Comparison of ENCODE assay signal across 16 cellular contexts in the genomic region with DNA sequence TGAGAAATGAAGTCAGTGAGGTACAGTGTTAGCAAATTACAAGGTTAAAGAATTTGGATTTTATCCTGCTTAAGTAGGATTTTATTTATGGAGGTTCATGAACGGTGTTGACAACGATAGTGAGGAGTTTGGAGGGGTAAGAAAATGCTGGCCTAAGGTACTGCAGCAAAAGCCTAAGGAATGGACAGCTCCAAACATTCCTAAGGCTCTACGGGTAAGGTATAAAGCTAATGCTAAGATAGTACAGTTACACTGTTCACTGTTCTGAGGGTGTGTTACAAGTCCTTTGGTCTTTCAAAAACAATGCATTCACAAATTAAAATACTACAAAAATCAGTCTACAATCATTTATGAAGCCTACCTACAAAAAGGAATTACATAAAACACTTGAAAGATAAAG. TPM values are rescaled to one million over a fixed set of nuclear protein-coding genes. Genes with fewer than 3 reads are reported as not detected.
DNase-seq lines count a peak whose midpoint lies in the region; ATAC-seq lines count a peak whose summit lies in the region.
"Had no signal": no experiment of that assay in that cellular context is flagged by ENCODE, and none has a peak within 500 bp of the region (broad histone marks: within the 10 kb centered on the region; RNA-seq: fewer than 3 reads in every experiment).

No MANE protein-coding gene starts in this region.

- no peaks in the 10 kb centered on the region for H3K9me3 Mint-ChIP-seq in IgD-negative memory B cell
- no peaks in the 10 kb centered on the region for H3K9me3 Mint-ChIP-seq in activated CD8-positive, alpha-beta memory T cell treated with anti-CD3 and anti-CD28 coated beads, Interleukin-2, amount 10 ng/mL, durations not matched to agents 7 days and 5 days (ENCODE audit: low read depth)
- H3K9me3 Mint-ChIP-seq: activated naive CD4-positive, alpha-beta T cell treated with anti-CD3 and anti-CD28 coated beads, Interleukin-2, amount 50 U/mL, for 72 hours had no signal

- H3K36me3 Mint-ChIP-seq in IgD-negative memory B cell = peaks cover 18% of the 10 kb centered on the region
- peaks cover 32% of the 10 kb centered on the region for H3K36me3 Mint-ChIP-seq in activated CD8-positive, alpha-beta memory T cell treated with anti-CD3 and anti-CD28 coated beads, Interleukin-2, amount 10 ng/mL, durations not matched to agents 7 days and 5 days

- CTCF ChIA-PET in activated CD8-positive, alpha-beta memory T cell treated with anti-CD3 and anti-CD28 coated beads, Interleukin-2, amount 10 ng/mL, durations not matched to agents 7 days and 5 days (lab: Charles Lee) = interaction anchor here (1.3 kb wide), 1 partner anchor 80 kb away, joined by 3 read pairs; a partner anchor contains a TSS

- peak; percentile 30 for DNase-seq in amniotic epithelial cell (ENCODE audit: low read depth)
- peak; percentile 20 for DNase-seq in iris pigment epithelial cell (ENCODE audit: low read depth)
- no peak for DNase-seq in substantia nigra (lab: John Stamatoyannopoulos, UW)
- no peak for DNase-seq in activated CD8-positive, alpha-beta memory T cell treated with anti-CD3 and anti-CD28 coated beads, Interleukin-2, amount 10 ng/mL, durations not matched to agents 7 days and 5 days
- DNase-seq in DMS153 (lab: John Stamatoyannopoulos, UW) = no peak
- DNase-seq: activated CD4-positive, alpha-beta T cell treated with anti-CD3 and anti-CD28 coated beads for 36 hours; mesenchymal stem cell; NCI-H1930; NCI-H526 treated with DMSO at 0.1 percent for 48 hours; occipital lobe; stimulated activated CD4-positive, alpha-beta T cell treated with anti-CD3 and anti-CD28 coated beads, Interleukin-12 subunit alpha, Interleukin-12 subunit beta, amount 100 ng/mL, for 4 hours had no signal

- peak overlapping the region; percentile 96 for H3K27ac ChIP-seq in substantia nigra (ENCODE audit: low read depth, low read length, poor library complexity, severe bottlenecking)
- H3K27ac ChIP-seq: suprapubic skin had no signal

- H3K4me3 Mint-ChIP-seq in IgD-negative memory B cell = peak overlapping the region; percentile 41 to 90 (median 74)
- no peak overlapping the region for H3K4me3 Mint-ChIP-seq in activated CD8-positive, alpha-beta memory T cell treated with anti-CD3 and anti-CD28 coated beads, Interleukin-2, amount 10 ng/mL, durations not matched to agents 7 days and 5 days
- H3K4me3 Mint-ChIP-seq: activated CD4-positive, alpha-beta T cell treated with anti-CD3 and anti-CD28 coated beads for 36 hours had no signal

- peaks cover 58 to 75% (median 63%) of the 10 kb centered on the region in 3 donors for H3K4me1 Mint-ChIP-seq in IgD-negative memory B cell
- H3K4me1 Mint-ChIP-seq in activated CD8-positive, alpha-beta memory T cell treated with anti-CD3 and anti-CD28 coated beads, Interleukin-2, amount 10 ng/mL, durations not matched to agents 7 days and 5 days = peaks cover 32% of the 10 kb centered on the region

- H3K27me3 Mint-ChIP-seq in IgD-negative memory B cell = no peaks in the 10 kb centered on the region
- H3K27me3 Mint-ChIP-seq in activated CD8-positive, alpha-beta memory T cell treated with anti-CD3 and anti-CD28 coated beads, Interleukin-2, amount 10 ng/mL, durations not matched to agents 7 days and 5 days = no peaks in the 10 kb centered on the region
- H3K27me3 Mint-ChIP-seq: activated CD4-positive, alpha-beta T cell treated with anti-CD3 and anti-CD28 coated beads for 36 hours had no signal

- H3K27ac Mint-ChIP-seq in IgD-negative memory B cell = peak overlapping the region; percentile 0 to 85 (median 28)
- no peak overlapping the region for H3K27ac Mint-ChIP-seq in activated CD8-positive, alpha-beta memory T cell treated with anti-CD3 and anti-CD28 coated beads, Interleukin-2, amount 10 ng/mL, durations not matched to agents 7 days and 5 days
- H3K27ac Mint-ChIP-seq: activated CD4-positive, alpha-beta T cell treated with anti-CD3 and anti-CD28 coated beads for 36 hours had no signal

- no peak for ATAC-seq in activated CD4-positive, CD25-positive, alpha-beta regulatory T cell treated with anti-CD3 and anti-CD28 coated beads, Interleukin-2, amount 50 U/mL, for 24 hours
- ATAC-seq in activated CD8-positive, alpha-beta memory T cell treated with anti-CD3 and anti-CD28 coated beads, Interleukin-2, amount 10 ng/mL, durations not matched to agents 7 days and 5 days = no peak
- ATAC-seq: activated CD4-positive, alpha-beta T cell treated with anti-CD3 and anti-CD28 coated beads for 36 hours; activated naive CD4-positive, alpha-beta T cell treated with anti-CD3 and anti-CD28 coated beads, Interleukin-2, amount 50 U/mL, for 72 hours; esophagus mucosa had no signal

RNA-seq across cellular contexts. Expression of a gene that starts 7.3 kb away (rescaled TPM):
- polyA plus RNA-seq in IgD-negative memory B cell = 15.5 TPM
- 10 to 100 TPM; 19.9 to 21.4 TPM for total RNA-seq in activated CD8-positive, alpha-beta memory T cell treated with anti-CD3 and anti-CD28 coated beads, Interleukin-2, amount 10 ng/mL, durations not matched to agents 7 days and 5 days

Comparison
In these comparisons a context has a peak if more than half of its experiments do, and no peak if none do; other contexts are left out.
1. DNase-seq: peak in amniotic epithelial cell (single experiment) and iris pigment epithelial cell (single experiment); none in substantia nigra (0 of 49), activated CD8-positive, alpha-beta memory T cell treated with anti-CD3 and anti-CD28 coated beads, Interleukin-2, amount 10 ng/mL, durations not matched to agents 7 days and 5 days (single experiment) and DMS153 (single experiment).